ENCODE assay signal across 33 cellular contexts in genomic region chr12:47517122-47517521, GRCh38.
"Had no signal": no experiment of that assay in that cellular context is flagged by ENCODE, and none has a peak within 500 bp of the region (broad histone marks: within the 10 kb centered on the region; RNA-seq: fewer than 3 reads in every experiment).

No MANE protein-coding gene starts in this region.

- H3K27ac ChIP-seq: adrenal gland, ascending aorta, body of pancreas, brain microvascular endothelial cell, breast epithelium, cardiac muscle cell had no signal

- H3K4me3 ChIP-seq: adrenal gland, ascending aorta, body of pancreas, breast epithelium, cardiac muscle cell had no signal

- DNase-seq: activated effector memory CD4-positive, alpha-beta T cell treated with anti-CD3 and anti-CD28 coated beads, Interleukin-2, amount 50 U/mL, for 16 hours; activated effector memory CD4-positive, alpha-beta T cell treated with Interleukin-2 at 50 U/mL for 16 hours; activated gamma-delta T cell; activated gamma-delta T cell treated with Interleukin-2 at 50 U/mL for 16 hours; activated naive CD4-positive, alpha-beta T cell; activated naive CD4-positive, alpha-beta T cell treated with anti-CD3 and anti-CD28 coated beads for 36 hours; activated naive CD4-positive, alpha-beta T cell treated with anti-CD3 and anti-CD28 coated beads, Interleukin-2, amount 10 ng/mL, durations not matched to agents 7 days and 5 days; activated naive CD4-positive, alpha-beta T cell treated with anti-CD3 and anti-CD28 coated beads, Interleukin-2, amount 50 U/mL, for 16 hours; activated naive CD4-positive, alpha-beta T cell treated with Interleukin-2 at 50 U/mL for 16 hours; activated naive CD8-positive, alpha-beta T cell treated with anti-CD3 and anti-CD28 coated beads for 36 hours; activated naive CD8-positive, alpha-beta T cell treated with anti-CD3 and anti-CD28 coated beads, Interleukin-2, amount 10 ng/mL, durations not matched to agents 7 days and 5 days; activated naive CD8-positive, alpha-beta T cell treated with anti-CD3 and anti-CD28 coated beads, Interleukin-2, amount 50 U/mL, for 24 hours; activated T-cell treated with anti-CD3 and anti-CD28 coated beads, Interleukin-2, amount 50 U/mL, for 24 hours; activated T-cell treated with anti-CD3 and anti-CD28 coated beads, Interleukin-2, amount 50 U/mL, for 4 hours; activated T-cell treated with anti-CD3 and anti-CD28 coated beads, Interleukin-2, amount 50 U/mL, for 48 hours; activated T-cell treated with anti-CD3 and anti-CD28 coated beads, Interleukin-2, amount 50 U/mL, for 72 hours; adrenal gland; amniotic stem cell; amygdala; anterior cingulate cortex; aorta; body of pancreas; brain microvascular endothelial cell; caudate nucleus; central memory CD4-positive, alpha-beta T cell; cerebellar nuclear complex had no signal

- FAIRE-seq: astrocyte, bronchial epithelial cell had no signal

- H3K9me3 ChIP-seq: adrenal gland, ascending aorta had no signal

- ATAC-seq: activated naive CD4-positive, alpha-beta T cell treated with anti-CD3 and anti-CD28 coated beads, Interleukin-2, amount 50 U/mL, for 72 hours; activated naive CD8-positive, alpha-beta T cell treated with anti-CD3 and anti-CD28 coated beads, Interleukin-2, amount 50 U/mL, for 24 hours; activated T-cell treated with anti-CD3 and anti-CD28 coated beads, Interleukin-2, amount 50 U/mL, for 4 hours; activated T-cell treated with anti-CD3 and anti-CD28 coated beads, Interleukin-2, amount 50 U/mL, for 72 hours; activated T-helper 17 cell treated with anti-CD3 and anti-CD28 coated beads, Interleukin-2, amount 50 U/mL, for 72 hours; body of pancreas had no signal

- H3K4me1 ChIP-seq: adrenal gland, ascending aorta, body of pancreas, breast epithelium had no signal

- H3K27me3 ChIP-seq: adrenal gland, ascending aorta, body of pancreas, brain microvascular endothelial cell, breast epithelium, cardiac muscle cell had no signal

- H3K36me3 ChIP-seq: adrenal gland, ascending aorta, brain microvascular endothelial cell, breast epithelium, cardiac muscle cell had no signal
